18 cellular contexts compared by ENCODE assay signal in genomic region chr7:101843293-101844271, GRCh38.
"Had no signal": no experiment of that assay in that cellular context is flagged by ENCODE, and none has a peak within 500 bp of the region (broad histone marks: within the 10 kb centered on the region; RNA-seq: fewer than 3 reads in every experiment).

No MANE protein-coding gene starts in this region.

- H3K4me3 Mint-ChIP-seq: activated CD8-positive, alpha-beta T cell treated with anti-CD3 and anti-CD28 coated beads for 36 hours; activated naive CD8-positive, alpha-beta T cell; mesothelial cell of epicardium; stimulated activated memory B cell treated with anti-CD40 and anti-IgM and Interleukin-4, amounts not matched to agents 10 μg/mL and 1 μg/mL and 100 μg/mL, for 72 hours had no signal

- H3K36me3 ChIP-seq: esophagus muscularis mucosa, lower lobe of right lung, ovary, vagina had no signal

- DNase-seq: activated CD4-positive, alpha-beta T cell treated with anti-CD3 and anti-CD28 coated beads for 4 hours; activated CD8-positive, alpha-beta memory T cell treated with anti-CD3 and anti-CD28 coated beads, Interleukin-2, amount 50 U/mL, for 4 hours; activated CD8-positive, alpha-beta T cell treated with anti-CD3 and anti-CD28 coated beads for 36 hours; activated gamma-delta T cell treated with Interleukin-2 at 50 U/mL for 16 hours; amniotic stem cell; central memory CD4-positive, alpha-beta T cell; lower lobe of right lung; ovary; stimulated activated CD4-positive, alpha-beta T cell treated with anti-CD3 and anti-CD28 coated beads, Interleukin-12 subunit alpha, Interleukin-12 subunit beta, amount 100 ng/mL, for 4 hours; T-helper 1 cell had no signal

- H3K9me3 Mint-ChIP-seq: stimulated activated memory B cell treated with anti-CD40 and anti-IgM and Interleukin-4, amounts not matched to agents 10 μg/mL and 1 μg/mL and 100 μg/mL, for 72 hours had no signal

- H3K27ac Mint-ChIP-seq: activated CD8-positive, alpha-beta T cell treated with anti-CD3 and anti-CD28 coated beads for 36 hours; activated naive CD8-positive, alpha-beta T cell; mesothelial cell of epicardium; stimulated activated memory B cell treated with anti-CD40 and anti-IgM and Interleukin-4, amounts not matched to agents 10 μg/mL and 1 μg/mL and 100 μg/mL, for 72 hours had no signal

- H3K27ac ChIP-seq: coronary artery, esophagus muscularis mucosa, hepatocyte, lower lobe of right lung, ovary, tibial nerve, vagina had no signal

- ATAC-seq: activated CD8-positive, alpha-beta T cell treated with anti-CD3 and anti-CD28 coated beads for 36 hours; lower lobe of right lung; stimulated activated memory B cell treated with anti-CD40 and anti-IgM and Interleukin-4, amounts not matched to agents 10 μg/mL and 1 μg/mL and 100 μg/mL, for 72 hours had no signal

- H3K4me1 ChIP-seq: esophagus muscularis mucosa, lower lobe of right lung, tibial nerve had no signal

- H3K4me3 ChIP-seq: coronary artery, esophagus muscularis mucosa, hepatocyte, lower lobe of right lung, ovary, tibial nerve, vagina had no signal

- H2AFZ ChIP-seq: hepatocyte had no signal

- H3K27me3 ChIP-seq: esophagus muscularis mucosa, hepatocyte, ovary, tibial nerve, vagina had no signal

- H3K9me3 ChIP-seq: esophagus muscularis mucosa, vagina had no signal

- H3K4me2 ChIP-seq: hepatocyte had no signal

- H3K27me3 Mint-ChIP-seq: activated CD8-positive, alpha-beta T cell treated with anti-CD3 and anti-CD28 coated beads for 36 hours; activated naive CD8-positive, alpha-beta T cell; stimulated activated memory B cell treated with anti-CD40 and anti-IgM and Interleukin-4, amounts not matched to agents 10 μg/mL and 1 μg/mL and 100 μg/mL, for 72 hours had no signal
